Comparison of ENCODE assay signal across 2 cellular contexts in genomic region chr6:107161521-107161920, GRCh38.
TF ChIP-seq lines count a peak whose summit lies in the region.

No MANE protein-coding gene starts in this region.

TF ChIP-seq in GM23338, 12 proteins besides CTCF, POLR2A, EP300 and RAD21:
- no peak for TF ChIP-seq CREB1 (CRISPR knock-in tag; IDR thresholded peaks at IDR 0.05; ENCODE audit: low read depth)
- no peak for TF ChIP-seq POLR2AphosphoS5 (IDR thresholded peaks at IDR 0.05; ENCODE audit: low read depth)
- no peak for TF ChIP-seq JUNB (IDR thresholded peaks at IDR 0.05; ENCODE audit: unreplicated experiment)
- no peak for TF ChIP-seq ZNF114 (CRISPR knock-in tag; IDR thresholded peaks at IDR 0.05)
- TF ChIP-seq EZH2 (IDR thresholded peaks at IDR 0.05; ENCODE audit: low read depth, unreplicated experiment) = no peak
- TF ChIP-seq ZNF462 (CRISPR knock-in tag; IDR thresholded peaks at IDR 0.05) = no peak
- TF ChIP-seq ZNF331 (CRISPR knock-in tag; IDR thresholded peaks at IDR 0.05; ENCODE audit: low read depth) = no peak
- TF ChIP-seq ETS1 (IDR thresholded peaks at IDR 0.05) = no peak
- TF ChIP-seq STAT1 (IDR thresholded peaks at IDR 0.05; ENCODE audit: unreplicated experiment) = no peak
- TF ChIP-seq EZH2phosphoT487 (IDR thresholded peaks at IDR 0.05; ENCODE audit: unreplicated experiment) = no peak
- no peak for TF ChIP-seq NANOG (IDR thresholded peaks at IDR 0.05; ENCODE audit: borderline replicate concordance)
- TF ChIP-seq REST (IDR thresholded peaks at IDR 0.05; ENCODE audit: unreplicated experiment) = no peak
TF ChIP-seq in GM23338: peak in this region for 0.

TF ChIP-seq in H1, 55 proteins besides CTCF, POLR2A, EP300 and RAD21:
- no peak for TF ChIP-seq E2F6 (IDR thresholded peaks at IDR 0.05)
- TF ChIP-seq TBP (IDR thresholded peaks at IDR 0.05; ENCODE audit: low read depth, low read length) = no peak
- no peak for TF ChIP-seq SUZ12 (IDR thresholded peaks at IDR 0.05; ENCODE audit: low read length)
- TF ChIP-seq HDAC2 (IDR thresholded peaks at IDR 0.05; ENCODE audit: borderline replicate concordance in 1 of 2, low read depth in 2 of 2, low read length in 2 of 2) = no peak
- no peak for TF ChIP-seq TAF7 (optimal IDR thresholded peaks at IDR 0.05; ENCODE audit: borderline replicate concordance, low read depth, low read length)
- TF ChIP-seq HDAC6 (IDR thresholded peaks at IDR 0.05; ENCODE audit: low read depth, low read length) = no peak
- TF ChIP-seq SP1 (IDR thresholded peaks at IDR 0.05; ENCODE audit: low read depth, low read length) = no peak
- no peak for TF ChIP-seq CHD7 (IDR thresholded peaks at IDR 0.05; ENCODE audit: insufficient replicate concordance, low read length)
- no peak for TF ChIP-seq GTF2F1 (IDR thresholded peaks at IDR 0.05; ENCODE audit: borderline replicate concordance, low read depth, low read length)
